In the genomic region with DNA sequence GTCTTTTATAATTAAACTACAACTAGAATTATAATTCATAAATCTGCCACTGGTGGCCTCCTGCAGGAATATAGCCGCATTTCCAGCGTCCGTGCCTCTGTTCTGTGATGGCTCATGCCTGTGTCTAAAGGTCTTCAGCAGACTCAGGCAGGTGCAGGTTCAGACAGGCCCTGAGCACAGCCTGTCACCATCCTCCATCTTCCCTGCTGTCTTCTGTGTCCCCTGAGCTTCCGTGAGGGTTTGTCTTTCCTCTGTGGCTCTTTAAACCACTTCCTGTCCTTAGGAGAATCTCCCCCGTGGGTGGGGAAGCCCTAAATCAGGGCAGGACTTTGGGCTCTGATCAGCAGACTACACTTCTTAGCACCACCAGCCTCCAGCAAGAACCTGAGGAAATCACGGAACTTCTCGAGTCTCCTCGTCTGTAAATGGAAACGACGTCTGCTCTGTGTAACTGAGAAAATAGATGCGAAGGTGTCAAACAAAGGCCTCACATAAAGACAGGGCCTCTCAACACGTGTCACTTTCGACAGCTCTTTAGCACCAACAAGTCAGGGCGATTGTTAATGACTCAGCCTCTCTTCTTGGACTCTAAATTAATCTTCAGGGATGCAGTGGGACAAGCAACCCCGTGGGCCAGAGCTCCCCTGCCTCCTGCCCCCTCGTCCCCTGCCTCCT, we compare ENCODE assay signal across 16 cellular contexts. TPM values are rescaled to one million over a fixed set of nuclear protein-coding genes. Genes with fewer than 3 reads are reported as not detected.
DNase-seq lines count a peak whose midpoint lies in the region; ATAC-seq and TF ChIP-seq lines count a peak whose summit lies in the region.
"Had no signal": no experiment of that assay in that cellular context is flagged by ENCODE, and none has a peak within 500 bp of the region (broad histone marks: within the 10 kb centered on the region; RNA-seq: fewer than 3 reads in every experiment).

No MANE protein-coding gene starts in this region.

- H3K27me3 Mint-ChIP-seq in T-helper 1 cell treated with Interleukin-12 subunit alpha and Interleukin-12 subunit beta and Interleukin-4 antibody, amounts not matched to agents 30 μg/mL and 1 μg/mL, for 36 hours (ENCODE audit: low read depth), result no peaks in the 10 kb centered on the region
- no peaks in the 10 kb centered on the region for H3K27me3 Mint-ChIP-seq in activated CD8-positive, alpha-beta T cell treated with anti-CD3 and anti-CD28 coated beads for 36 hours
- H3K27me3 Mint-ChIP-seq in natural killer cell treated with Interleukin-12 subunit alpha and Interleukin-12 subunit beta and Interleukin-15 and Interleukin-18, amount 100 ng/mL, for 72 hours, result no peaks in the 10 kb centered on the region
- no peaks in the 10 kb centered on the region for H3K27me3 Mint-ChIP-seq in MCF 10A (ENCODE audit: insufficient read depth, unreplicated experiment)

- H3K27ac Mint-ChIP-seq in T-helper 1 cell treated with Interleukin-12 subunit alpha and Interleukin-12 subunit beta and Interleukin-4 antibody, amounts not matched to agents 30 μg/mL and 1 μg/mL, for 36 hours, result no peak overlapping the region
- peak overlapping the region; percentile 73 for H3K27ac Mint-ChIP-seq in activated CD8-positive, alpha-beta T cell treated with anti-CD3 and anti-CD28 coated beads for 36 hours
- peak overlapping the region; percentile 78 to 81 for H3K27ac Mint-ChIP-seq in natural killer cell treated with Interleukin-12 subunit alpha and Interleukin-12 subunit beta and Interleukin-15 and Interleukin-18, amount 100 ng/mL, for 72 hours
- no peak overlapping the region for H3K27ac Mint-ChIP-seq in MCF 10A (ENCODE audit: low read depth, unreplicated experiment)

- H3K9me3 Mint-ChIP-seq in T-helper 1 cell treated with Interleukin-12 subunit alpha and Interleukin-12 subunit beta and Interleukin-4 antibody, amounts not matched to agents 30 μg/mL and 1 μg/mL, for 36 hours, result no peaks in the 10 kb centered on the region
- H3K9me3 Mint-ChIP-seq in activated CD8-positive, alpha-beta T cell treated with anti-CD3 and anti-CD28 coated beads for 36 hours, result no peaks in the 10 kb centered on the region
- H3K9me3 Mint-ChIP-seq in natural killer cell treated with Interleukin-12 subunit alpha and Interleukin-12 subunit beta and Interleukin-15 and Interleukin-18, amount 100 ng/mL, for 72 hours, result no peaks in the 10 kb centered on the region
- no peaks in the 10 kb centered on the region for H3K9me3 Mint-ChIP-seq in MCF 10A (ENCODE audit: unreplicated experiment)

- peaks cover 12% of the 10 kb centered on the region for H3K4me1 Mint-ChIP-seq in T-helper 1 cell treated with Interleukin-12 subunit alpha and Interleukin-12 subunit beta and Interleukin-4 antibody, amounts not matched to agents 30 μg/mL and 1 μg/mL, for 36 hours (ENCODE audit: low read depth)
- H3K4me1 Mint-ChIP-seq in activated CD8-positive, alpha-beta T cell treated with anti-CD3 and anti-CD28 coated beads for 36 hours (ENCODE audit: low read depth), result peaks cover 26% of the 10 kb centered on the region
- H3K4me1 Mint-ChIP-seq in natural killer cell treated with Interleukin-12 subunit alpha and Interleukin-12 subunit beta and Interleukin-15 and Interleukin-18, amount 100 ng/mL, for 72 hours (ENCODE audit: low read depth in 2 of 2), result peaks cover 16 to 23% of the 10 kb centered on the region in 2 donors
- no peaks in the 10 kb centered on the region for H3K4me1 Mint-ChIP-seq in MCF 10A (ENCODE audit: insufficient read depth, unreplicated experiment)

- POLR2A ChIA-PET in activated CD8-positive, alpha-beta T cell treated with anti-CD3 and anti-CD28 coated beads for 36 hours (lab: Charles Lee), result no interaction called here
- POLR2A ChIA-PET in MCF 10A (lab: Yijun Ruan, JAX), result interaction anchor here (0.6 kb wide), 1 partner anchor 1417 kb away, joined by 3 read pairs; no protein-coding TSS in a partner anchor

- no peak for TF ChIP-seq CTCF in activated CD8-positive, alpha-beta T cell treated with anti-CD3 and anti-CD28 coated beads for 36 hours (IDR thresholded peaks at IDR 0.05)
- TF ChIP-seq CTCF in MCF 10A (IDR thresholded peaks at IDR 0.05; ENCODE audit: unreplicated experiment), result no peak

- peaks cover 4% of the 10 kb centered on the region for H3K36me3 Mint-ChIP-seq in T-helper 1 cell treated with Interleukin-12 subunit alpha and Interleukin-12 subunit beta and Interleukin-4 antibody, amounts not matched to agents 30 μg/mL and 1 μg/mL, for 36 hours (ENCODE audit: low read depth)
- peaks cover 5% of the 10 kb centered on the region for H3K36me3 Mint-ChIP-seq in activated CD8-positive, alpha-beta T cell treated with anti-CD3 and anti-CD28 coated beads for 36 hours (ENCODE audit: low read depth)
- H3K36me3 Mint-ChIP-seq in natural killer cell treated with Interleukin-12 subunit alpha and Interleukin-12 subunit beta and Interleukin-15 and Interleukin-18, amount 100 ng/mL, for 72 hours, result no peaks in the 10 kb centered on the region
- H3K36me3 Mint-ChIP-seq in MCF 10A (ENCODE audit: insufficient read depth, unreplicated experiment), result peaks cover 20% of the 10 kb centered on the region

- CTCF ChIA-PET in activated CD8-positive, alpha-beta T cell treated with anti-CD3 and anti-CD28 coated beads for 36 hours (lab: Charles Lee), result no interaction called here
- CTCF ChIA-PET in MCF 10A (lab: Yijun Ruan, JAX), result interaction anchor here (1.1 to 1.3 kb wide), 2 partner anchors 9 to 10 kb away, joined by 4 to 5 read pairs; no protein-coding TSS in a partner anchor

- peak; percentile 53 for ATAC-seq in HG02798 (IDR thresholded peaks at IDR 0.05; ENCODE audit: poor library complexity, unreplicated experiment)
- ATAC-seq in activated CD8-positive, alpha-beta T cell treated with anti-CD3 and anti-CD28 coated beads for 36 hours, result peak; percentile 83
- peak; percentile 76 to 84 for ATAC-seq in natural killer cell treated with Interleukin-12 subunit alpha and Interleukin-12 subunit beta and Interleukin-15 and Interleukin-18, amount 100 ng/mL, for 72 hours
- ATAC-seq: left lung had no signal

- DNase-seq in T-helper 1 cell (no peak), ureter (ENCODE audit: low spot score) (no peak), MCF 10A (ENCODE audit: unreplicated experiment) (no peak), occipital lobe (lab: John Stamatoyannopoulos, UW) (no peak)
- peak; percentile 56 for DNase-seq in activated CD8-positive, alpha-beta T cell treated with anti-CD3 and anti-CD28 coated beads for 36 hours
- DNase-seq in natural killer cell treated with Interleukin-12 subunit alpha and Interleukin-12 subunit beta and Interleukin-15 and Interleukin-18, amount 100 ng/mL, for 72 hours (ENCODE audit: low spot score), result peak; percentile 70
- DNase-seq: 8988T, activated gamma-delta T cell, Calu3, cerebellar nuclear complex, erythroblast, left lung, NCI-H1048, transverse colon had no signal

- no TSS peak for BruUV-seq in MCF 10A (replicated peaks; lab: Mats Ljungman, UMichigan)

- intact Hi-C loops in activated CD8-positive, alpha-beta T cell treated with anti-CD3 and anti-CD28 coated beads for 36 hours (cut with micrococcal nuclease), result no loop called here
- intact Hi-C loops in MCF 10A (cut with micrococcal nuclease), result no loop called here

- peak overlapping the region; percentile 6 for H3K4me3 Mint-ChIP-seq in T-helper 1 cell treated with Interleukin-12 subunit alpha and Interleukin-12 subunit beta and Interleukin-4 antibody, amounts not matched to agents 30 μg/mL and 1 μg/mL, for 36 hours
- H3K4me3 Mint-ChIP-seq in activated CD8-positive, alpha-beta T cell treated with anti-CD3 and anti-CD28 coated beads for 36 hours, result no peak overlapping the region
- H3K4me3 Mint-ChIP-seq in natural killer cell treated with Interleukin-12 subunit alpha and Interleukin-12 subunit beta and Interleukin-15 and Interleukin-18, amount 100 ng/mL, for 72 hours, result peak overlapping the region; percentile 65
- no peak overlapping the region for H3K4me3 Mint-ChIP-seq in MCF 10A (ENCODE audit: unreplicated experiment)

RNA-seq across cellular contexts. Expression of gene NFATC1, which starts 24.1 kb away (rescaled TPM):
- total RNA-seq in activated CD8-positive, alpha-beta T cell treated with anti-CD3 and anti-CD28 coated beads for 36 hours, result 10 to 100 TPM; 97.2 to 98.3 TPM
- 10 to 100 TPM; 22.3 to 34.4 TPM for total RNA-seq in natural killer cell treated with Interleukin-12 subunit alpha and Interleukin-12 subunit beta and Interleukin-15 and Interleukin-18, amount 100 ng/mL, for 72 hours
- total RNA-seq in ureter, result 13.8 TPM
- total RNA-seq in MCF 10A (2022), result 2.0 and 3.7 TPM in 2 replicates
- total RNA-seq in occipital lobe, result 0.16 TPM

Comparison
In these comparisons a context has a peak if more than half of its experiments do, and no peak if none do; other contexts are left out.
1. H3K27ac Mint-ChIP-seq: peak in activated CD8-positive, alpha-beta T cell treated with anti-CD3 and anti-CD28 coated beads for 36 hours (single experiment) and natural killer cell treated with Interleukin-12 subunit alpha and Interleukin-12 subunit beta and Interleukin-15 and Interleukin-18, amount 100 ng/mL, for 72 hours (2 of 2); none in T-helper 1 cell treated with Interleukin-12 subunit alpha and Interleukin-12 subunit beta and Interleukin-4 antibody, amounts not matched to agents 30 μg/mL and 1 μg/mL, for 36 hours (single experiment) and MCF 10A (single experiment).
2. H3K4me3 Mint-ChIP-seq: peak in T-helper 1 cell treated with Interleukin-12 subunit alpha and Interleukin-12 subunit beta and Interleukin-4 antibody, amounts not matched to agents 30 μg/mL and 1 μg/mL, for 36 hours (single experiment) and natural killer cell treated with Interleukin-12 subunit alpha and Interleukin-12 subunit beta and Interleukin-15 and Interleukin-18, amount 100 ng/mL, for 72 hours (single experiment); none in activated CD8-positive, alpha-beta T cell treated with anti-CD3 and anti-CD28 coated beads for 36 hours (single experiment) and MCF 10A (single experiment).
3. DNase-seq: peak in activated CD8-positive, alpha-beta T cell treated with anti-CD3 and anti-CD28 coated beads for 36 hours (single experiment) and natural killer cell treated with Interleukin-12 subunit alpha and Interleukin-12 subunit beta and Interleukin-15 and Interleukin-18, amount 100 ng/mL, for 72 hours (single experiment); none in T-helper 1 cell (0 of 5), ureter (single experiment), MCF 10A (single experiment) and occipital lobe (single experiment).
4. Peak in every context shown above with its lines, with median percentiles within 50 percentile points of each other: ATAC-seq.